8 cellular contexts compared by ENCODE assay signal in genomic region chr12:62192486-62193250, GRCh38.
DNase-seq lines count a peak whose midpoint lies in the region; ATAC-seq and TF ChIP-seq lines count a peak whose summit lies in the region.

No MANE protein-coding gene starts in this region.

- H3K36me3 ChIP-seq in brain microvascular endothelial cell (replicated peaks) (no peaks in the 10 kb centered on the region), iPS-15b (ENCODE audit: control insufficient read depth, insufficient read depth, low read length) (no peaks in the 10 kb centered on the region), gastrocnemius medialis (no peaks in the 10 kb centered on the region)

- H3K27me3 Mint-ChIP-seq in T-helper 1 cell treated with Interleukin-12 subunit alpha and Interleukin-12 subunit beta and Interleukin-4 antibody, amounts not matched to agents 30 μg/mL and 1 μg/mL, for 36 hours (ENCODE audit: low read depth) = peaks cover 70% of the 10 kb centered on the region

- no peak for TF ChIP-seq POLR2A in gastrocnemius medialis (IDR thresholded peaks at IDR 0.05)

- peaks cover 18% of the 10 kb centered on the region for H3K4me1 Mint-ChIP-seq in T-helper 1 cell treated with Interleukin-12 subunit alpha and Interleukin-12 subunit beta and Interleukin-4 antibody, amounts not matched to agents 30 μg/mL and 1 μg/mL, for 36 hours (ENCODE audit: low read depth)

- H3K27me3 ChIP-seq in brain microvascular endothelial cell (replicated peaks) = peaks cover 27% of the 10 kb centered on the region
- H3K27me3 ChIP-seq in iPS-15b (ENCODE audit: control insufficient read depth, insufficient read depth, low read length) = peaks cover 39% of the 10 kb centered on the region
- H3K27me3 ChIP-seq in gastrocnemius medialis = peaks cover 22 to 37% (median 32%) of the 10 kb centered on the region in 3 donors

- peak; percentile 95 for ATAC-seq in GM18508 (IDR thresholded peaks at IDR 0.05; ENCODE audit: insufficient read depth, unreplicated experiment)
- ATAC-seq in HG02973 (IDR thresholded peaks at IDR 0.05; ENCODE audit: unreplicated experiment) = peak; percentile 93
- ATAC-seq in gastrocnemius medialis = peak; percentile 86 to 92

- intact Hi-C loops in gastrocnemius medialis (cut with DNase I; ENCODE audit: low total_unique reads) = no loop called here

- DNase-seq in ACHN (peak; percentile 86), NCI-H146 treated with DMSO at 0.1 percent for 48 hours (lab: John Stamatoyannopoulos, UW; ENCODE audit: unreplicated experiment) (peak; percentile 63), brain microvascular endothelial cell (peak; percentile 88), gastrocnemius medialis (peak in 1 of 2 donors; percentile 17)

- H3K27ac Mint-ChIP-seq in T-helper 1 cell treated with Interleukin-12 subunit alpha and Interleukin-12 subunit beta and Interleukin-4 antibody, amounts not matched to agents 30 μg/mL and 1 μg/mL, for 36 hours = no peak overlapping the region

- in situ Hi-C loops in ACHN (cut with HindIII; ENCODE audit: low pct_ligation_motif_present, low pct_unique_long_range_greater_than_20kb, low sequenced_read_pairs) = no loop called here
- in situ Hi-C loops in brain microvascular endothelial cell (cut with HindIII; ENCODE audit: low pct_ligation_motif_present, low sequenced_read_pairs) = no loop called here
- in situ Hi-C loops in gastrocnemius medialis (cut with MboI; ENCODE audit: low sequenced_read_pairs in 4 of 4) = no loop called here

- no peak overlapping the region for H3K9ac ChIP-seq in iPS-15b (ENCODE audit: low read depth, low read length)

- H3K27ac ChIP-seq in brain microvascular endothelial cell (no peak overlapping the region), gastrocnemius medialis (no peak overlapping the region)

- no peaks in the 10 kb centered on the region for H3K9me3 Mint-ChIP-seq in T-helper 1 cell treated with Interleukin-12 subunit alpha and Interleukin-12 subunit beta and Interleukin-4 antibody, amounts not matched to agents 30 μg/mL and 1 μg/mL, for 36 hours

- TF ChIP-seq CTCF in brain microvascular endothelial cell (IDR thresholded peaks at IDR 0.05; ENCODE audit: low read depth, low read length, missing control alignments) (peak; percentile 74), gastrocnemius medialis (IDR thresholded peaks at IDR 0.05 in 4 of 5, conservative IDR thresholded peaks at IDR 0.05 in 1 of 5) (peak; percentile 36 to 66 (median 52))

- H3K9me3 ChIP-seq in iPS-15b (ENCODE audit: control insufficient read depth, insufficient read depth, low read length) = no peaks in the 10 kb centered on the region
- no peaks in the 10 kb centered on the region for H3K9me3 ChIP-seq in gastrocnemius medialis

- H3K4me1 ChIP-seq in iPS-15b (ENCODE audit: control insufficient read depth, insufficient read depth, low read length) (no peaks in the 10 kb centered on the region), gastrocnemius medialis (peaks cover 18 to 21% of the 10 kb centered on the region in 2 donors)

- no peaks in the 10 kb centered on the region for H3K36me3 Mint-ChIP-seq in T-helper 1 cell treated with Interleukin-12 subunit alpha and Interleukin-12 subunit beta and Interleukin-4 antibody, amounts not matched to agents 30 μg/mL and 1 μg/mL, for 36 hours (ENCODE audit: low read depth)

- peak overlapping the region; percentile 81 for H3K4me3 Mint-ChIP-seq in T-helper 1 cell treated with Interleukin-12 subunit alpha and Interleukin-12 subunit beta and Interleukin-4 antibody, amounts not matched to agents 30 μg/mL and 1 μg/mL, for 36 hours

- peak overlapping the region; percentile 39 for H3K4me3 ChIP-seq in brain microvascular endothelial cell (ENCODE audit: low read depth, low read length)
- H3K4me3 ChIP-seq in iPS-15b (ENCODE audit: low read depth, low read length) = peak overlapping the region; percentile 76
- peak overlapping the region; percentile 32 to 60 (median 44) for H3K4me3 ChIP-seq in gastrocnemius medialis
